8 cellular contexts compared by ENCODE assay signal in genomic region chr1:206685749-206686485, GRCh38. TPM values are rescaled to one million over a fixed set of nuclear protein-coding genes. Genes with fewer than 3 reads are reported as not detected.
DNase-seq lines count a peak whose midpoint lies in the region; TF ChIP-seq lines count a peak whose summit lies in the region.

No MANE protein-coding gene starts in this region.

- H3K36me3 ChIP-seq in mammary epithelial cell (ENCODE audit: insufficient read depth, low read length), result no peaks in the 10 kb centered on the region

- H3K9me3 ChIP-seq in mammary epithelial cell (replicated peaks; ENCODE audit: insufficient read depth, low read length), result no peaks in the 10 kb centered on the region

- TSS peak; percentile 57 for BruUV-seq in mammary epithelial cell (replicated peaks; lab: Mats Ljungman, UMichigan)

- H3K4me1 Mint-ChIP-seq in immature natural killer cell, result peaks cover 50 to 56% of the 10 kb centered on the region in 2 donors

- peak overlapping the region; percentile 97 to 100 (median 100) for H3K4me3 Mint-ChIP-seq in immature natural killer cell

- intact Hi-C loops in mammary epithelial cell (cut with micrococcal nuclease), result loop anchor here (1.0 kb wide), 1 partner anchor 52 kb away; no protein-coding TSS in a partner anchor

- DNase-seq in A172 (ENCODE audit: low spot score), result peak; percentile 55
- peak; percentile 77 for DNase-seq in GM13977 (ENCODE audit: low spot score)
- DNase-seq in HPDE6-E6E7 (ENCODE audit: extremely low spot score), result peak; percentile 59
- peak; percentile 20 to 72 (median 48) for DNase-seq in T-helper 1 cell
- peak; percentile 78 for DNase-seq in mammary epithelial cell
- peak; percentile 55 to 58 (median 56) for DNase-seq in immature natural killer cell
- peak; percentile 27 to 33 for DNase-seq in stimulated activated CD4-positive, alpha-beta T cell treated with anti-CD3 and anti-CD28 coated beads, Interleukin-15, amount 100 ng/mL, for 48 hours (ENCODE audit: low read depth in 2 of 2)
- DNase-seq in DMS114 treated with DMSO at 0.1 percent for 48 hours (lab: John Stamatoyannopoulos, UW; ENCODE audit: unreplicated experiment), result no peak

- peaks cover 27% of the 10 kb centered on the region for H3K4me1 ChIP-seq in mammary epithelial cell (ENCODE audit: insufficient read depth, low read length)

- H3K9me3 Mint-ChIP-seq in immature natural killer cell, result no peaks in the 10 kb centered on the region

- peak overlapping the region; percentile 94 for H3K9ac ChIP-seq in mammary epithelial cell (ENCODE audit: insufficient read depth, low read length)

- no peaks in the 10 kb centered on the region for H3K27me3 ChIP-seq in mammary epithelial cell (ENCODE audit: insufficient read depth, low read length)

- peak overlapping the region; percentile 97 to 100 (median 100) for H3K27ac Mint-ChIP-seq in immature natural killer cell

- peak overlapping the region; percentile 82 for H2AFZ ChIP-seq in mammary epithelial cell (ENCODE audit: low read depth, low read length)

- H4K20me1 ChIP-seq in mammary epithelial cell (ENCODE audit: insufficient read depth, low read length), result peaks cover 2% of the 10 kb centered on the region

- no peak for TF ChIP-seq CTCF in GM13977 (IDR thresholded peaks at IDR 0.05; ENCODE audit: extremely low read depth, insufficient read depth, missing control alignments)
- no peak for TF ChIP-seq CTCF in mammary epithelial cell (conservative IDR thresholded peaks at IDR 0.05 in 1 of 2, IDR thresholded peaks at IDR 0.05 in 1 of 2; ENCODE audit: extremely low read depth in 1 of 2, insufficient read depth in 1 of 2, low read depth in 1 of 2, low read length in 2 of 2)

- H3K4me3 ChIP-seq in mammary epithelial cell (replicated peaks in 1 of 3; ENCODE audit: insufficient read depth in 1 of 3, low read depth in 2 of 3, low read length in 3 of 3), result peak overlapping the region; percentile 65 to 95 (median 81)

- H3K36me3 Mint-ChIP-seq in immature natural killer cell, result peaks cover 0 to 3% (median 0%) of the 10 kb centered on the region in 3 donors

- in situ Hi-C loops in GM13977 (cut with MboI; ENCODE audit: low pct_unique_long_range_greater_than_20kb, low sequenced_read_pairs, unreplicated experiment), result no loop called here
- in situ Hi-C loops in mammary epithelial cell (cut with MboI; ENCODE audit: low sequenced_read_pairs in 2 of 2), result no loop called here

- H3K4me2 ChIP-seq in mammary epithelial cell (ENCODE audit: insufficient read depth, low read depth, low read length), result peak overlapping the region; percentile 78

- H3K27me3 Mint-ChIP-seq in immature natural killer cell (ENCODE audit: low read depth in 3 of 3), result peaks cover 8 to 17% (median 11%) of the 10 kb centered on the region in 3 donors

- peak overlapping the region; percentile 92 for H3K27ac ChIP-seq in mammary epithelial cell (ENCODE audit: insufficient read depth, low read depth, low read length)

- H3K79me2 ChIP-seq in mammary epithelial cell (ENCODE audit: insufficient read depth, low read length), result peaks cover 59% of the 10 kb centered on the region

- 5% methylated on average over 14 of the region's 49 CpGs for WGBS in mammary epithelial cell (ENCODE audit: low coverage, missing lambda C conversion rate)

- CTCF ChIA-PET in mammary epithelial cell (lab: Charles Lee; ENCODE audit: low non-redundant PET), result no interaction called here

- dilution Hi-C loops in mammary epithelial cell (cut with HindIII; ENCODE audit: low sequenced_read_pairs), result no loop called here

RNA-seq across cellular contexts. Expression of gene MAPKAPK2, which starts 1.2 kb away (rescaled TPM):
- 46.9 and 48.6 TPM in 2 replicates for total RNA-seq in A172 (2014; rRNA removed; shearing (Covaris generic))
- total RNA-seq in mammary epithelial cell, result 10 to 100 TPM; 44.2 to 77.5 TPM
- polyA plus RNA-seq in mammary epithelial cell (57.4 TPM), immature natural killer cell (1 to 10 TPM; 3.5 to 7.2 (median 4.1) TPM)
- polyA minus RNA-seq in mammary epithelial cell, result 69.6 TPM

RNA-seq across cellular contexts. Expression of gene DYRK3, which starts 50.6 kb away (rescaled TPM):
- 26.8 and 32.8 TPM in 2 replicates for total RNA-seq in A172 (2014; rRNA removed; shearing (Covaris generic))
- total RNA-seq in mammary epithelial cell, result 10 to 100 TPM; 23.2 to 35.3 TPM
- polyA plus RNA-seq in mammary epithelial cell (12.3 TPM), immature natural killer cell (not detected)
- polyA minus RNA-seq in mammary epithelial cell, result 22.6 TPM
